Comparison of ENCODE assay signal across 14 cellular contexts in genomic region chr11:47083913-47084312, GRCh38.
DNase-seq lines count a peak whose midpoint lies in the region; ATAC-seq and TF ChIP-seq lines count a peak whose summit lies in the region.
"Had no signal": no experiment of that assay in that cellular context is flagged by ENCODE, and none has a peak within 500 bp of the region (broad histone marks: within the 10 kb centered on the region; RNA-seq: fewer than 3 reads in every experiment).

No MANE protein-coding gene starts in this region.

- TF ChIP-seq POLR2A in NB4 (IDR thresholded peaks at IDR 0.05; ENCODE audit: extremely low read depth, insufficient read length) (no peak), erythroblast (IDR thresholded peaks at IDR 0.05; ENCODE audit: low read length) (no peak)

- no peak for ATAC-seq in GM19035 (IDR thresholded peaks at IDR 0.05; ENCODE audit: unreplicated experiment)
- ATAC-seq: Panc1, upper lobe of right lung had no signal

- TF ChIP-seq CTCF in NB4 (IDR thresholded peaks at IDR 0.05; ENCODE audit: low read depth, low read length) = no peak
- TF ChIP-seq CTCF in cardiac fibroblast (IDR thresholded peaks at IDR 0.05; ENCODE audit: low read depth, low read length) = no peak

- DNase-seq in NOMO-1 treated with DMSO at 0.1 percent for 48 hours (lab: John Stamatoyannopoulos, UW; ENCODE audit: unreplicated experiment) (peak; percentile 16), NOMO-1 treated with dmso at 0.1 percent for 144 hours (lab: John Stamatoyannopoulos, UW; ENCODE audit: unreplicated experiment) (no peak), NB4 (ENCODE audit: low read depth) (peak; percentile 53), cardiac fibroblast (ENCODE audit: low read depth in 2 of 2) (peak; percentile 57 to 81), skeletal muscle cell (ENCODE audit: low read depth) (peak; percentile 48), erythroblast (lab: John Stamatoyannopoulos, UW) (no peak), NCI-H1694 treated with DMSO at 0.1 percent for 48 hours (lab: John Stamatoyannopoulos, UW) (no peak)
- DNase-seq: activated CD4-positive, alpha-beta memory T cell treated with anti-CD3 and anti-CD28 coated beads, Interleukin-2, amount 10 ng/mL, durations not matched to agents 7 days and 5 days; NCI-H1092; NCI-H2227 treated with DMSO at 0.1 percent for 48 hours; stimulated activated CD8-positive, alpha-beta memory T cell treated with anti-CD3 and anti-CD28 coated beads, Interleukin-4, amount 100 ng/mL, for 48 hours; upper lobe of right lung had no signal

- H3K4me3 ChIP-seq in NB4 (ENCODE audit: low read depth, low read length) (no peak overlapping the region), cardiac fibroblast (replicated peaks in 1 of 2; ENCODE audit: low read depth in 2 of 2, low read length in 2 of 2) (no peak overlapping the region), skeletal muscle cell (ENCODE audit: low read depth, low read length) (no peak overlapping the region)
- H3K4me3 ChIP-seq: upper lobe of right lung had no signal

Comparison
In these comparisons a context has a peak if more than half of its experiments do, and no peak if none do; other contexts are left out.
1. DNase-seq: peak in NOMO-1 treated with DMSO at 0.1 percent for 48 hours (single experiment), NB4 (single experiment), cardiac fibroblast (2 of 2) and skeletal muscle cell (single experiment); none in NOMO-1 treated with dmso at 0.1 percent for 144 hours (single experiment), erythroblast (0 of 2) and NCI-H1694 treated with DMSO at 0.1 percent for 48 hours (single experiment).